In genomic region chr18:45540146-45540545, GRCh38 we compare ENCODE assay signal across 16 cellular contexts.
"Had no signal": no experiment of that assay in that cellular context is flagged by ENCODE, and none has a peak within 500 bp of the region (broad histone marks: within the 10 kb centered on the region; RNA-seq: fewer than 3 reads in every experiment).

No MANE protein-coding gene starts in this region.

- H3K27me3 ChIP-seq: brain microvascular endothelial cell had no signal

- H3K9me3 Mint-ChIP-seq: activated T-helper 1 cell treated with anti-CD3 and anti-CD28 coated beads, Interleukin-12 subunit alpha, Interleukin-12 subunit beta, Interleukin-2, Interleukin-4 antibody, amounts not matched to agents 30 ng/mL and 10 ng/mL and 1 ng/mL, durations not matched to agents 14 hours and 24 hours and 36 hours had no signal

- H3K4me1 Mint-ChIP-seq: activated naive CD8-positive, alpha-beta T cell treated with anti-CD3 and anti-CD28 coated beads, Interleukin-2, amount 10 ng/mL, durations not matched to agents 7 days and 5 days had no signal

- H3K36me3 Mint-ChIP-seq: activated naive CD8-positive, alpha-beta T cell treated with anti-CD3 and anti-CD28 coated beads, Interleukin-2, amount 10 ng/mL, durations not matched to agents 7 days and 5 days had no signal

- ATAC-seq: activated CD4-positive, CD25-positive, alpha-beta regulatory T cell treated with anti-CD3 and anti-CD28 coated beads, Interleukin-2, amount 50 U/mL, for 24 hours; foreskin keratinocyte; left lobe of liver; natural killer cell treated with Interleukin-12 subunit alpha and Interleukin-12 subunit beta and Interleukin-15 and Interleukin-18, amount 100 ng/mL, for 72 hours had no signal

- H3K27ac Mint-ChIP-seq: activated naive CD8-positive, alpha-beta T cell treated with anti-CD3 and anti-CD28 coated beads, Interleukin-2, amount 10 ng/mL, durations not matched to agents 7 days and 5 days; activated T-helper 1 cell treated with anti-CD3 and anti-CD28 coated beads, Interleukin-12 subunit alpha, Interleukin-12 subunit beta, Interleukin-2, Interleukin-4 antibody, amounts not matched to agents 30 ng/mL and 10 ng/mL and 1 ng/mL, durations not matched to agents 14 hours and 24 hours and 36 hours; natural killer cell treated with Interleukin-12 subunit alpha and Interleukin-12 subunit beta and Interleukin-15 and Interleukin-18, amount 100 ng/mL, for 72 hours had no signal

- H3K4me3 Mint-ChIP-seq: activated naive CD8-positive, alpha-beta T cell treated with anti-CD3 and anti-CD28 coated beads, Interleukin-2, amount 10 ng/mL, durations not matched to agents 7 days and 5 days; activated T-helper 1 cell treated with anti-CD3 and anti-CD28 coated beads, Interleukin-12 subunit alpha, Interleukin-12 subunit beta, Interleukin-2, Interleukin-4 antibody, amounts not matched to agents 30 ng/mL and 10 ng/mL and 1 ng/mL, durations not matched to agents 14 hours and 24 hours and 36 hours; natural killer cell treated with Interleukin-12 subunit alpha and Interleukin-12 subunit beta and Interleukin-15 and Interleukin-18, amount 100 ng/mL, for 72 hours had no signal

- H3K4me3 ChIP-seq: thoracic aorta had no signal

- H3K36me3 ChIP-seq: brain microvascular endothelial cell, thoracic aorta had no signal

- DNase-seq: activated CD4-positive, alpha-beta T cell treated with anti-CD3 and anti-CD28 coated beads, Interleukin-2, amount 50 U/mL, for 1 hour; activated CD8-positive, alpha-beta memory T cell treated with anti-CD3 and anti-CD28 coated beads for 24 hours; activated naive CD8-positive, alpha-beta T cell treated with anti-CD3 and anti-CD28 coated beads, Interleukin-2, amount 10 ng/mL, durations not matched to agents 7 days and 5 days; brain microvascular endothelial cell; cortex of kidney; effector CD4-positive, alpha-beta T cell; foreskin keratinocyte; glutamatergic neuron; stimulated activated CD4-positive, alpha-beta T cell treated with anti-CD3 and anti-CD28 coated beads, Interleukin-12 subunit alpha, Interleukin-12 subunit beta, amount 100 ng/mL, for 4 hours; stimulated activated CD4-positive, alpha-beta T cell treated with anti-CD3 and anti-CD28 coated beads, Interleukin-2, amount 100 ng/mL, for 24 hours; T-helper 9 cell had no signal

- H3K4me1 ChIP-seq: foreskin keratinocyte had no signal

- H3K27ac ChIP-seq: brain microvascular endothelial cell, foreskin keratinocyte had no signal
